8 cellular contexts compared by ENCODE assay signal in the genomic region with DNA sequence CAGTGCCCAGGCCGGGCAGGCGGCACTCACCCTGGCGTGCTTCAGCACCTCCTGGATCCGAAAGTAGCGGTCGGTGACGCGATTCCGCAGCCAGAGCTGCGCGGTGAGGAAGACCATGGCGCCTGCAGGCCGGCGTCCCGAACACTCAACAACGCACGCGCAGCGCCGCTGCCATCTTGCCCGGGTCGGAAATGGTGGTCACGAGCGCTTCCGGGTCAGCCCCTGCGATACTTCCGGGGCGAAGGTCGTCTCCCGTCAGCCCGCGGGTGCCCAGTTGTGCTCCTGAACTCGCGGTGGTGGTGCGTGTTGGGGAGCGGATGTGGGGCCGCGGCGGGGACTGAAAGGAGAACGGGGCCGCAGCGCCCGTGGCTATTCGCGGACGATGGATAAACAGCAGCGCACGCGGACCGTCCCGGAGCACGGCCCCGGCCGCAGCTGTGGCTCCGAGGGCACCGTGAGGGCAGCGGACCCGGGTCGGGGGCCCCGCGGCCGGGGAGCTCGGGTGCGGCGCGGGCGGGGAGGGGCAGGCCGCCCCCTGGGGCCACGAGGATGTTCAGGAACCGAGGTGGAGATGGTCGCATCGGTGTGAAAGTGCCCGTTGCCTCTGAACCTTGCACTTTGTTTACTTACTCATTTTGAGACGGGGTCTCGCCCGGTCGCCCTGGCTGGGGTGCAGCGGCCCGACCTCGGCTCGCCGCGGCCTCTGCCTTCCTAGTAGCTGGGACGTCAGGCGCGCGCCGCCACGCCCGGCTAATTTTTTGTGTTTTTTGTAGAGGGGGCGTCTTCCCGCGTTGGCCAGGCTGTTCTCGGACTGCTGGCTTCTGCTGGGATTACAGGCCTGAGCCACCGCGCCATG. TPM values are rescaled to one million over a fixed set of nuclear protein-coding genes. Genes with fewer than 3 reads are reported as not detected.
DNase-seq lines count a peak whose midpoint lies in the region; ATAC-seq and TF ChIP-seq lines count a peak whose summit lies in the region.

TSS of gene MRPL20 (minus strand) at position 193 of the 856 bp plus-strand sequence. CDS start at position 117, 76 bp downstream.

- H3K9me3 ChIP-seq in BLaER1 (peaks cover 21% of the 10 kb centered on the region), colonic mucosa (no peaks in the 10 kb centered on the region)

- peak within 1 kb of the TSS; percentile 92 for H3K4me2 ChIP-seq in BLaER1

- intact Hi-C loops in colonic mucosa (cut with DNase I) (no loop called here), left colon (cut with DNase I, micrococcal nuclease) (no loop called here)

- H3K9ac ChIP-seq in BLaER1 = peak within 1 kb of the TSS; percentile 88
- peak within 1 kb of the TSS; percentile 84 to 96 for H3K9ac ChIP-seq in colonic mucosa (ENCODE audit: low read depth in 2 of 2, low read length in 2 of 2)

- H3K4me3 ChIP-seq in BLaER1 = peak within 1 kb of the TSS; percentile 81
- H3K4me3 ChIP-seq in colonic mucosa = peak within 1 kb of the TSS; percentile 91

- peaks cover 65% of the 10 kb centered on the region for H4K20me1 ChIP-seq in BLaER1

- H3K27ac ChIP-seq in BLaER1 (peak within 1 kb of the TSS; percentile 92), colonic mucosa (peak within 1 kb of the TSS; percentile 78)

- DNase-seq in NCI-H526 (lab: John Stamatoyannopoulos, UW) (peak; percentile 86 to 96), colonic mucosa (peak; percentile 96), left colon (peak; percentile 94 to 96)
- peak; percentile 97 for DNase-seq in activated CD4-positive, alpha-beta T cell treated with anti-CD3 and anti-CD28 coated beads for 48 hours
- peak; percentile 96 for DNase-seq in stimulated activated CD4-positive, alpha-beta T cell treated with anti-CD3 and anti-CD28 coated beads, Interleukin-1b, Interleukin-23, amount 100 ng/mL, for 48 hours

- H3K36me3 ChIP-seq in BLaER1 (peaks cover 74% of the 10 kb centered on the region), colonic mucosa (no peaks in the 10 kb centered on the region)

- no peak for TF ChIP-seq CTCF in colonic mucosa (IDR thresholded peaks at IDR 0.05)

- ATAC-seq in GM19324 (IDR thresholded peaks at IDR 0.05; ENCODE audit: low FRiP score, unreplicated experiment) = peak; percentile 91
- peak; percentile 86 for ATAC-seq in HG03460 (IDR thresholded peaks at IDR 0.05; ENCODE audit: unreplicated experiment)
- ATAC-seq in left colon = peak; percentile 98

- H3K27me3 ChIP-seq in BLaER1 (no peaks in the 10 kb centered on the region), colonic mucosa (no peaks in the 10 kb centered on the region)

- H3K4me1 ChIP-seq in BLaER1 (peaks cover 34% of the 10 kb centered on the region), colonic mucosa (peaks cover 11% of the 10 kb centered on the region)

RNA-seq across cellular contexts. Expression of gene MRPL20, which starts in this region (rescaled TPM):
- total RNA-seq in colonic mucosa (100 to 1,000 TPM in 1 of 2 donors, 10 to 100 TPM in 1; 88.1 to 143 TPM), left colon (10 to 100 TPM; 82.1 to 96.7 TPM)

Comparison
In these comparisons a context has a peak if more than half of its experiments do, and no peak if none do; other contexts are left out.
1. Peak in every context shown above with its lines: DNase-seq, ATAC-seq, H3K4me3 ChIP-seq and H3K27ac ChIP-seq.